In genomic region chr2:879540-879939, GRCh38 we compare ENCODE assay signal across 9 cellular contexts.
"Had no signal": no experiment of that assay in that cellular context is flagged by ENCODE, and none has a peak within 500 bp of the region (broad histone marks: within the 10 kb centered on the region; RNA-seq: fewer than 3 reads in every experiment).

No MANE protein-coding gene starts in this region.

- H3K4me3 ChIP-seq: GM23248, K562 had no signal

- DNase-seq: GM23248, GOT3, HCEC 1CT, HFFc6, IMR-90, KG1 had no signal

- ATAC-seq: K562 had no signal

- H3K27ac ChIP-seq: GM23248 had no signal

- H2AFZ ChIP-seq: GM23248 had no signal

- H3K4me3 Mint-ChIP-seq: H9, HFFc6 had no signal

- H3K27ac Mint-ChIP-seq: H9, HFFc6 had no signal

- FAIRE-seq: HTR-8/SVneo, K562 had no signal

- H3K9ac ChIP-seq: GM23248 had no signal
